Comparison of ENCODE assay signal across 10 cellular contexts in the genomic region with DNA sequence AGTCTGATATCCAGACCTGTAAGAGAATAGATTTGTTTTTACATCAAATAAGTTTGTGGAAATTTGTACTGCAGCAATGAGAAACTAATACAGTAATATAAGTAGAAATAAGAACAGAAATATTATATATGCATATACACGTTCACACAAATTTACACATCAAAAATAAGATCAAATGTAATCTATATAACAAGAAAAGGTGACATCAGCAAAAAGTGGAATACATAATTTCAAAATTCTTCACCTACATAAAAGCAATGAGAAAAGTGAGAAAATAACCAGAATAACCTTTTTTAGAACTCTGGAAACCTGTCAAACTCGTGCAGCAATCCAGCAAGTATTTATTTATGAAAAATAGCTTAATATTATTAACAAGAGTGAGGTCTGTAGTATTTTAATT.
"Had no signal": no experiment of that assay in that cellular context is flagged by ENCODE, and none has a peak within 500 bp of the region (broad histone marks: within the 10 kb centered on the region; RNA-seq: fewer than 3 reads in every experiment).

No MANE protein-coding gene starts in this region.

- H3K9ac ChIP-seq: GM23248, KMS-11 had no signal

- H3K36me3 ChIP-seq: HAP-1 had no signal

- H3K4me3 Mint-ChIP-seq: HFFc6 had no signal

- H3K4me3 ChIP-seq: GM23248, HAP-1 had no signal

- H3K9me3 ChIP-seq: HAP-1 had no signal

- DNase-seq: GM23248, GOT3, H7, HFFc6, Karpas-422, KBM-7 had no signal

- H2AFZ ChIP-seq: GM23248 had no signal

- H3K27ac Mint-ChIP-seq: HFFc6 had no signal

- H3K4me1 ChIP-seq: HAP-1 had no signal

- H3K4me2 ChIP-seq: KMS-11 had no signal

- ATAC-seq: HCT116 had no signal

- H3K27ac ChIP-seq: GM23248, HL-60, KMS-11 had no signal
